In the genomic region with DNA sequence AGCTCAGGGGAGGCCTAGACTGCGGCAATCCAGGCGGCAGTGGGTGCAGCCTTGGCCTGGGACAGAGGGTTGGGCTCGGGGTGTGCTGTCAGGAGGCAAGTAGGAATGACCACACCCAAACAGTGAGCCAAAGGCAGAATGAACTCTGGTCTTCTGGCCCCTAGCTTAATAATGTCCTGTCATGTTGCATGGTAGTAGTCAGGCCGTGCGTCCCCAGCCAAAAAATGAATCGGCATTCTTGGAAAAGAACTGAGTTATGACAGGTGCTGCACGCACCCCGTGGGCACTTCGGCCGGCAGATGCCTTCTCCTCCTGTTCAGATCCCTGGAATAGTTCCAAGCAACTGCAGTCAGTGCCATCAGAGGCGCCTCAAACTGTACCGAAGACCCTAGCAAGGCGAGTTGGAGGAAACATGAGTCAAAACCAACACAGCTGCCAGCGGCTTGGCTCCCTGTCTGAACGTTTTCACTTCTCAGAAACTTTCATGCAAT, we compare ENCODE assay signal across 12 cellular contexts. TPM values are rescaled to one million over a fixed set of nuclear protein-coding genes. Genes with fewer than 3 reads are reported as not detected.
A peak's percentile ranks its signal among the peaks of the same experiment; 100 is the strongest.
DNase-seq lines count a peak whose midpoint lies in the region; ATAC-seq and TF ChIP-seq lines count a peak whose summit lies in the region.
"Had no signal": no experiment of that assay in that cellular context is flagged by ENCODE, and none has a peak within 500 bp of the region (broad histone marks: within the 10 kb centered on the region; RNA-seq: fewer than 3 reads in every experiment).

No MANE protein-coding gene starts in this region.

- H3K27ac ChIP-seq in SJCRH30 = 0 out of 2 replicates have a peak overlapping the region, but pooled peaks have one; percentile 10
- H3K27ac ChIP-seq: body of pancreas, WERI-Rb-1 had no signal

- H3K4me3 ChIP-seq in SJCRH30 (no peak overlapping the region), mucosa of descending colon (no peak overlapping the region)
- H3K4me3 ChIP-seq: body of pancreas had no signal

- ATAC-seq in mucosa of descending colon = peak; percentile 68
- ATAC-seq in HG03108 (IDR thresholded peaks at IDR 0.05; ENCODE audit: unreplicated experiment) = no peak
- ATAC-seq: body of pancreas had no signal

- intact Hi-C loops in mucosa of descending colon (cut with DNase I, micrococcal nuclease) = no loop called here

- TF ChIP-seq CTCF in mucosa of descending colon (IDR thresholded peaks at IDR 0.05) = no peak

- no peaks in the 10 kb centered on the region for H3K27me3 ChIP-seq in SJCRH30
- H3K27me3 ChIP-seq: body of pancreas had no signal

- DNase-seq in DMS53 (lab: John Stamatoyannopoulos, UW) = peak; percentile 71
- DNase-seq in NCI-H1105 treated with DMSO at 0.1 percent for 48 hours (lab: John Stamatoyannopoulos, UW) = peak; percentile 91
- peak; percentile 84 to 90 for DNase-seq in SJCRH30
- peak; percentile 62 to 78 (median 75) for DNase-seq in mucosa of descending colon
- no peak for DNase-seq in stimulated activated CD4-positive, alpha-beta T cell treated with anti-CD3 and anti-CD28 coated beads, Interleukin-4, amount 100 ng/mL, for 1 hour
- DNase-seq in AG08395 (ENCODE audit: low spot score) = no peak
- no peak for DNase-seq in activated CD8-positive, alpha-beta memory T cell treated with anti-CD3 and anti-CD28 coated beads for 24 hours
- DNase-seq: body of pancreas, DND-41, islet precursor cell, WERI-Rb-1 had no signal

- H3K36me3 ChIP-seq in SJCRH30 = no peaks in the 10 kb centered on the region
- H3K36me3 ChIP-seq in mucosa of descending colon (ENCODE audit: low read depth) = no peaks in the 10 kb centered on the region
- H3K36me3 ChIP-seq: WERI-Rb-1 had no signal

- peaks cover 13% of the 10 kb centered on the region for H3K4me1 ChIP-seq in SJCRH30
- peaks cover 46% of the 10 kb centered on the region for H3K4me1 ChIP-seq in mucosa of descending colon (ENCODE audit: low read depth)
- H3K4me1 ChIP-seq: body of pancreas had no signal

- H3K9me3 ChIP-seq in SJCRH30 (replicated peaks) (no peaks in the 10 kb centered on the region), mucosa of descending colon (no peaks in the 10 kb centered on the region)
- H3K9me3 ChIP-seq: body of pancreas had no signal

RNA-seq across cellular contexts. Expression of gene ATP7B, which starts 55.9 kb away (rescaled TPM):
- total RNA-seq in SJCRH30 (2014; rRNA removed; shearing (Covaris generic)) = 1.8 TPM in 2 replicates
- 10 to 100 TPM; 11.3 to 26.0 (median 16.0) TPM for total RNA-seq in mucosa of descending colon

RNA-seq across cellular contexts. Expression of gene ALG11, which starts 56.9 kb away (rescaled TPM):
- 21.4 and 28.8 TPM in 2 replicates for total RNA-seq in SJCRH30 (2014; rRNA removed; shearing (Covaris generic))
- 10 to 100 TPM; 34.3 to 43.3 (median 38.6) TPM for total RNA-seq in mucosa of descending colon

Comparison
In these comparisons a context has a peak if more than half of its experiments do, and no peak if none do; other contexts are left out.
1. DNase-seq: peak in DMS53 (single experiment), NCI-H1105 treated with DMSO at 0.1 percent for 48 hours (single experiment), SJCRH30 (2 of 2) and mucosa of descending colon (3 of 3); none in stimulated activated CD4-positive, alpha-beta T cell treated with anti-CD3 and anti-CD28 coated beads, Interleukin-4, amount 100 ng/mL, for 1 hour (single experiment), AG08395 (single experiment) and activated CD8-positive, alpha-beta memory T cell treated with anti-CD3 and anti-CD28 coated beads for 24 hours (single experiment).